Comparison of ENCODE assay signal across 19 cellular contexts in genomic region chr6:1925743-1926430, GRCh38.
"Had no signal": no experiment of that assay in that cellular context is flagged by ENCODE, and none has a peak within 500 bp of the region (broad histone marks: within the 10 kb centered on the region; RNA-seq: fewer than 3 reads in every experiment).

No MANE protein-coding gene starts in this region.

- H3K27me3 ChIP-seq: SJCRH30 had no signal

- ATAC-seq: Panc1, SK-N-SH treated with all-trans-retinoic acid at 6 μM for 48 hours had no signal

- H3K9me3 ChIP-seq: SJCRH30 had no signal

- DNase-seq: KBM-7, MV-4-11, NCI-H1048, NCI-H1105, NCI-H1417, NCI-H1436 treated with DMSO at 0.1 percent for 48 hours, NCI-H1694, NCI-H187 treated with DMSO at 0.1 percent for 48 hours, NCI-H2029 treated with DMSO at 0.1 percent for 48 hours, NCI-H226, NCI-H446, NCI-H510A, NCI-H524 treated with DMSO at 0.1 percent for 48 hours, NCI-H774, SHP77 treated with DMSO at 0.1 percent for 48 hours, SJCRH30 had no signal

- H3K4me1 ChIP-seq: SJCRH30 had no signal

- H3K4me3 ChIP-seq: SJCRH30 had no signal

- H3K27ac ChIP-seq: RWPE1, SJCRH30 had no signal

- H3K36me3 ChIP-seq: SJCRH30 had no signal
